ENCODE assay signal across 20 cellular contexts in the genomic region with DNA sequence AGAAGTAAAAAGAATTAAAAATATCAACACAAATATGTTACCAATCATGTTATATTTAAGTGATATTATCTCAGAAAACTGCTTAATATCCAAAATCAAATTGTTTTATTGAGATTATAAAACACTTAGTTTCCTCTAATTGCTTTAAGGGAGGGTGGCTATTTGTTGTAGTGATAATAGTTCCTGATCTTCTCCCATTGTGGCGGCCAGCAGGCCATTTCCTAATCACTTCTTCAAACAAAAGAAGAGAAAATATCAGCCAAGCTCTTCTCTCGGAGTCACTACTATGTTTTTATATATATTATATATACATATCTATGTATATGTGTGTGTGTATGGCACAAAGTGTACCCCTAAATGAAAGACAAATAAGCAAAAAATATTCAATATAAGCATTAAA. TPM values are rescaled to one million over a fixed set of nuclear protein-coding genes. Genes with fewer than 3 reads are reported as not detected.
DNase-seq lines count a peak whose midpoint lies in the region; ATAC-seq and TF ChIP-seq lines count a peak whose summit lies in the region.
"Had no signal": no experiment of that assay in that cellular context is flagged by ENCODE, and none has a peak within 500 bp of the region (broad histone marks: within the 10 kb centered on the region; RNA-seq: fewer than 3 reads in every experiment).

No MANE protein-coding gene starts in this region.

- no peak overlapping the region for H3K9ac ChIP-seq in H9 (ENCODE audit: extremely low read depth, insufficient read length, low read length)
- no peak overlapping the region for H3K9ac ChIP-seq in endodermal cell (ENCODE audit: extremely low read depth, low read length, poor library complexity, severe bottlenecking)
- no peak overlapping the region for H3K9ac ChIP-seq in neuronal stem cell (ENCODE audit: low read depth, low read length, poor library complexity)

- H3K18ac ChIP-seq in H9 (ENCODE audit: insufficient read length, low read depth, low read length) = no peak overlapping the region
- H3K18ac ChIP-seq in neuronal stem cell (ENCODE audit: low read length) = no peak overlapping the region

- no peak overlapping the region for H3K27ac ChIP-seq in H9 (ENCODE audit: insufficient read length, low read depth, low read length)
- no peak overlapping the region for H3K27ac ChIP-seq in endodermal cell (ENCODE audit: low read depth, low read length)
- H3K27ac ChIP-seq in neuronal stem cell (replicated peaks; ENCODE audit: low read length) = no peak overlapping the region
- H3K27ac ChIP-seq: SK-N-MC had no signal

- H3K79me1 ChIP-seq in H9 (ENCODE audit: insufficient read depth, low read depth, low read length, poor library complexity, severe bottlenecking) (no peaks in the 10 kb centered on the region), neuronal stem cell (ENCODE audit: low read depth, low read length) (no peaks in the 10 kb centered on the region)

- DNase-seq in H9 (no peak), NCI-H2081 treated with DMSO at 0.1 percent for 48 hours (lab: John Stamatoyannopoulos, UW) (peak; percentile 45), endodermal cell (peak; percentile 67), neuronal stem cell (ENCODE audit: low spot score) (peak; percentile 4), anterior cingulate cortex (lab: John Stamatoyannopoulos, UW) (no peak)
- DNase-seq: C1 segment of cervical spinal cord; DMS79 treated with DMSO at 0.1 percent for 48 hours; KBM-7; MV-4-11; NCI-H2171 treated with DMSO at 0.1 percent for 48 hours; NCI-H446; NCI-H526 treated with DMSO at 0.1 percent for 48 hours; NK-92 treated with Interleukin-12 subunit alpha and Interleukin-12 subunit beta, amount 100 ng/mL, for 24 hours; OCI-M1; Right ventricle myocardium superior; T-cell had no signal

- H2BK120ac ChIP-seq in H9 (ENCODE audit: low read depth, low read length, poor library complexity, severe bottlenecking) (no peak overlapping the region), neuronal stem cell (ENCODE audit: low read depth, low read length) (no peak overlapping the region)

- H3K23me2 ChIP-seq in H9 (ENCODE audit: insufficient read length, low read depth, low read length, poor library complexity, severe bottlenecking) = no peaks in the 10 kb centered on the region

- no peak overlapping the region for H2BK5ac ChIP-seq in H9 (ENCODE audit: insufficient read length, low read length)
- H2BK5ac ChIP-seq in neuronal stem cell (ENCODE audit: low read length) = no peak overlapping the region

- no peaks in the 10 kb centered on the region for H4K20me1 ChIP-seq in H9 (ENCODE audit: control insufficient read depth, insufficient read depth, insufficient read length)

- H2AK5ac ChIP-seq in H9 (ENCODE audit: insufficient read length, low read length) (no peak overlapping the region), neuronal stem cell (ENCODE audit: low read depth, low read length) (no peak overlapping the region)

- H3K27me3 ChIP-seq in H9 (ENCODE audit: insufficient read depth, low read length) = no peaks in the 10 kb centered on the region
- no peaks in the 10 kb centered on the region for H3K27me3 ChIP-seq in endodermal cell (ENCODE audit: control insufficient read depth, insufficient read depth, low read length, poor library complexity, severe bottlenecking)
- H3K27me3 ChIP-seq in neuronal stem cell (ENCODE audit: control insufficient read depth in 3 of 3, insufficient read depth in 3 of 3, low read depth in 1 of 3, low read length in 3 of 3) = no peaks in the 10 kb centered on the region

- H3K36me3 ChIP-seq in endodermal cell (ENCODE audit: control insufficient read depth, insufficient read depth, low read length) (peaks cover 13% of the 10 kb centered on the region), neuronal stem cell (replicated peaks in 1 of 2; ENCODE audit: control insufficient read depth in 2 of 2, insufficient read depth in 2 of 2, low read length in 2 of 2) (peaks cover 2 to 24% of the 10 kb centered on the region in 2 donors)

- no peak overlapping the region for H3K4me2 ChIP-seq in H9 (ENCODE audit: insufficient read depth, insufficient read length, low read length)
- no peak overlapping the region for H3K4me2 ChIP-seq in neuronal stem cell (ENCODE audit: insufficient read depth, low read length, poor library complexity, severe bottlenecking)

- H3K27ac Mint-ChIP-seq in H9 (peak overlapping the region in 2 of 3 experiments; percentile 21 to 28; a peak in 3 of 7 replicates), endodermal cell (peak overlapping the region; percentile 49)
- H3K27ac Mint-ChIP-seq: T-cell had no signal

- no peaks in the 10 kb centered on the region for H3K4me1 ChIP-seq in H9 (ENCODE audit: insufficient read depth, low read length)
- peaks cover 3% of the 10 kb centered on the region for H3K4me1 ChIP-seq in endodermal cell (ENCODE audit: control insufficient read depth, insufficient read depth, low read length)
- H3K4me1 ChIP-seq in neuronal stem cell (ENCODE audit: control insufficient read depth in 2 of 2, insufficient read depth in 1 of 2, low read depth in 1 of 2, low read length in 2 of 2) = no peaks in the 10 kb centered on the region

- no CpG with 5 or more reads among the region's 2 CpGs for WGBS in H9 (ENCODE audit: extremely low coverage, insufficient read length, low lambda C conversion rate)
- WGBS in endodermal cell (ENCODE audit: insufficient coverage in 1 of 2, insufficient read length in 1 of 2), 2 experiments = no CpG with 5 or more reads among the region's 2 CpGs
- WGBS in neuronal stem cell (ENCODE audit: extremely low coverage in 2 of 2, insufficient read length in 2 of 2, insufficient replicate concordance in 1 of 2), 2 donors = no CpG with 5 or more reads among the region's 2 CpGs

- H2BK20ac ChIP-seq in H9 (ENCODE audit: low read depth, low read length, poor library complexity, severe bottlenecking) = no peak overlapping the region

- H2AFZ ChIP-seq in H9 (ENCODE audit: low read length) (no peak overlapping the region), neuronal stem cell (ENCODE audit: low read length) (no peak overlapping the region)

- no peaks in the 10 kb centered on the region for H3K79me2 ChIP-seq in H9 (ENCODE audit: insufficient read depth, low read length)

- 0 out of 5 replicates have a peak overlapping the region, but pooled peaks of 1 of the 2 experiments have one; percentile 1 for H3K4me3 Mint-ChIP-seq in H9
- H3K4me3 Mint-ChIP-seq in endodermal cell = no peak overlapping the region
- H3K4me3 Mint-ChIP-seq: T-cell had no signal

- no peak overlapping the region for H4K91ac ChIP-seq in H9 (ENCODE audit: insufficient read length, low read depth, low read length)
- H4K91ac ChIP-seq in neuronal stem cell (ENCODE audit: low read depth, low read length, poor library complexity) = no peak overlapping the region

- H3K27me3 Mint-ChIP-seq in H9 (ENCODE audit: low read depth) = no peaks in the 10 kb centered on the region
- H3K27me3 Mint-ChIP-seq in endodermal cell (ENCODE audit: insufficient read depth) = no peaks in the 10 kb centered on the region
- H3K27me3 Mint-ChIP-seq: T-cell had no signal

- H3K4me3 ChIP-seq in endodermal cell (ENCODE audit: low read length) = peak overlapping the region; percentile 70
- H3K4me3 ChIP-seq in neuronal stem cell (ENCODE audit: low read length in 2 of 2) = no peak overlapping the region
- H3K4me3 ChIP-seq: SK-N-MC had no signal

- H3K14ac ChIP-seq in H9 (ENCODE audit: insufficient read depth, low read length) (no peak overlapping the region), neuronal stem cell (ENCODE audit: low read length) (no peak overlapping the region)

- H3K4me1 Mint-ChIP-seq in H9 (peaks cover 9 to 14% of the 10 kb centered on the region in 2 experiments), endodermal cell (peaks cover 19% of the 10 kb centered on the region)

- H3K9me3 ChIP-seq in H9 (ENCODE audit: control insufficient read depth, low read depth, low read length) (no peaks in the 10 kb centered on the region), endodermal cell (ENCODE audit: control insufficient read depth, low read length) (no peaks in the 10 kb centered on the region), neuronal stem cell (replicated peaks in 1 of 2; ENCODE audit: control insufficient read depth in 2 of 2, insufficient read depth in 1 of 2, low read depth in 1 of 2, low read length in 2 of 2) (no peaks in the 10 kb centered on the region)

- H3T11ph ChIP-seq in H9 (ENCODE audit: low read length) = no peak overlapping the region

- no peak overlapping the region for H2BK15ac ChIP-seq in H9 (ENCODE audit: low read depth, low read length)
- no peak overlapping the region for H2BK15ac ChIP-seq in neuronal stem cell (ENCODE audit: low read length)

- H3K23ac ChIP-seq in H9 (ENCODE audit: insufficient read length, low read depth, low read length) (no peak overlapping the region), neuronal stem cell (ENCODE audit: low read depth, low read length, poor library complexity) (no peak overlapping the region)

- H4K5ac ChIP-seq in H9 (ENCODE audit: insufficient read length, low read depth, low read length) = no peak overlapping the region

- H2BK12ac ChIP-seq in H9 (ENCODE audit: insufficient read length, low read depth, low read length) (no peak overlapping the region), neuronal stem cell (ENCODE audit: low read length) (no peak overlapping the region)

- TF ChIP-seq CTCF in H9 (conservative IDR thresholded peaks at IDR 0.05) (no peak), endodermal cell (conservative IDR thresholded peaks at IDR 0.05) (no peak)

- H3K9me3 Mint-ChIP-seq in H9 (no peaks in the 10 kb centered on the region), endodermal cell (peaks cover 1% of the 10 kb centered on the region)
- H3K9me3 Mint-ChIP-seq: T-cell had no signal

- no peak for ATAC-seq in HG03521 (IDR thresholded peaks at IDR 0.05; ENCODE audit: unreplicated experiment)
- ATAC-seq in HG03139 (IDR thresholded peaks at IDR 0.05; ENCODE audit: unreplicated experiment) = no peak
- ATAC-seq: HCT116, T-cell had no signal

- no peak overlapping the region for H3K56ac ChIP-seq in H9 (ENCODE audit: insufficient read length, low read depth, low read length)

- H3K4ac ChIP-seq in H9 (ENCODE audit: low read depth, low read length) (no peak overlapping the region), neuronal stem cell (ENCODE audit: low read length) (no peak overlapping the region)

- H3K36me3 Mint-ChIP-seq in H9 (ENCODE audit: insufficient read depth in 1 of 3, low read depth in 3 of 3) = peaks cover 6 to 14% (median 7%) of the 10 kb centered on the region in 3 experiments; a peak in 6 of 7 replicates
- H3K36me3 Mint-ChIP-seq in endodermal cell (ENCODE audit: low read depth) = peaks cover 19% of the 10 kb centered on the region

- H4K8ac ChIP-seq in H9 (replicated peaks; ENCODE audit: insufficient read length, low read depth, low read length) = no peak overlapping the region
- H4K8ac ChIP-seq in neuronal stem cell (ENCODE audit: low read depth, low read length) = no peak overlapping the region

RNA-seq across cellular contexts. Expression of a gene that starts 31.5 kb away (rescaled TPM):
- total RNA-seq in H9 (2021) (37.1 and 41.5 TPM in 2 replicates), endodermal cell (10 to 100 TPM; 44.5 to 60.8 TPM)
- polyA plus RNA-seq in endodermal cell (2013, experiment 1 of 2) = 22.4 TPM
- 21.7 TPM for polyA plus RNA-seq in endodermal cell (2013, experiment 2 of 2)
- polyA plus RNA-seq in neuronal stem cell (2013, experiment 1 of 2) = 35.3 TPM
- 35.8 TPM for polyA plus RNA-seq in neuronal stem cell (2013, experiment 2 of 2)

RNA-seq across cellular contexts. Expression of a gene that starts 43.1 kb away (rescaled TPM):
- total RNA-seq in H9 (2021) (98.1 and 103 TPM in 2 replicates), endodermal cell (100 to 1,000 TPM; 102 to 121 TPM)
- polyA plus RNA-seq in endodermal cell (2013, experiment 1 of 2) = 116 TPM
- polyA plus RNA-seq in endodermal cell (2013, experiment 2 of 2) = 105 TPM
- polyA plus RNA-seq in neuronal stem cell (2013, experiment 1 of 2) = 94.3 TPM
- 98.9 TPM for polyA plus RNA-seq in neuronal stem cell (2013, experiment 2 of 2)

Comparison
In these comparisons a context has a peak if more than half of its experiments do, and no peak if none do; other contexts are left out.
1. DNase-seq: peak in NCI-H2081 treated with DMSO at 0.1 percent for 48 hours (single experiment), endodermal cell (single experiment) and neuronal stem cell (single experiment); none in H9 (single experiment) and anterior cingulate cortex (0 of 58).